Comparison of ENCODE assay signal across 8 cellular contexts in the genomic region with DNA sequence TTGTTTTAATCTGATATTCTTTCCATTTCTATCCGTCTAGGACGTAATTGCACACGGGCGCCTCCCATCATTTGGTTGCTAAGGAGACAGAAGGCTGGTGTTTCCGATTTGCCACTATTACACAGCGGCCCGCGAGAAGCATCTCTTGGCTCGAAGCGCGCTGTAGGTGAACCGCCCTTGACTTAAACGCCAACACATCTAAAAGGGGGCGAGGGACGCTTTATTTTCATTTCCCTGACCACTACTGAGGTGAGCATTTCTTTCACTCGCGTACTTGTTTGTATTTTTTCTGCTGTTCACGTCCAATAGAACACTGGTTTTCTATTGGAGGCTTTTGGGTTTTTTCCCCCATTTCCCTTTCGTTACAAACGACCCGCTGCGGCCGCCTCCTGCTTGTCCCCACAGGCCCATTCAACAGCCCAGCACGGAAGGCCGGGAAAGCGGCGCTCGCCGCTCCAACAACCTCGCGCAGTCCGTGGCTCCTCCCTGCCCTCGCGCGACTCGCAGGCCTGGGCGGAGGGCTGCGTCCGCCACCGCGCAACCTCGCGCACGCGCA. TPM values are rescaled to one million over a fixed set of nuclear protein-coding genes. Genes with fewer than 3 reads are reported as not detected.
DNase-seq lines count a peak whose midpoint lies in the region; ATAC-seq, FAIRE-seq and TF ChIP-seq lines count a peak whose summit lies in the region.

No MANE protein-coding gene starts in this region.

- peaks cover 11% of the 10 kb centered on the region for H3K36me3 Mint-ChIP-seq in T-helper 2 cell treated with Interferon-gamma antibody and Interleukin-4, amounts not matched to agents 5 μg/mL and 100 μg/mL, for 36 hours (ENCODE audit: low read depth)

- TF ChIP-seq RAD21 in K562 (CRISPR knock-in tag; conservative IDR thresholded peaks at IDR 0.05 in 1 of 2, IDR thresholded peaks at IDR 0.05 in 1 of 2): no peak

- TF ChIP-seq POLR2A in K562 (conservative IDR thresholded peaks at IDR 0.05): peak; percentile 91

- no peak for FAIRE-seq in K562 (lab: Jason Lieb, UNC)

- H3K27me3 ChIP-seq in K562 (ENCODE audit: control insufficient read depth in 2 of 2, insufficient read depth in 2 of 2, low read length in 2 of 2): no peaks in the 10 kb centered on the region
- H3K27me3 ChIP-seq in skeletal muscle tissue (ENCODE audit: control insufficient read depth in 3 of 3, insufficient read depth in 3 of 3, low read length in 3 of 3): no peaks in the 10 kb centered on the region

- H3K4me1 ChIP-seq in K562 (replicated peaks in 1 of 2; ENCODE audit: control insufficient read depth in 2 of 2, insufficient read depth in 2 of 2, low read length in 2 of 2) (peaks cover 32% of the 10 kb centered on the region in 2 experiments), skeletal muscle tissue (ENCODE audit: control insufficient read depth in 3 of 3, insufficient read depth in 3 of 3, low read length in 3 of 3) (peaks cover 28 to 34% (median 29%) of the 10 kb centered on the region in 3 donors)

- in situ Hi-C loops in K562 (cut with MboI): no loop called here

- POLR2A ChIA-PET in K562 (lab: Yijun Ruan, JAX): interaction anchor here (1.0 to 10.9 kb wide), 8 partner anchors 9 to 455 kb away, joined by 3 to 151 read pairs (median 4); a partner anchor contains a TSS

- no peaks in the 10 kb centered on the region for H3K9me3 Mint-ChIP-seq in T-helper 2 cell treated with Interferon-gamma antibody and Interleukin-4, amounts not matched to agents 5 μg/mL and 100 μg/mL, for 36 hours

- H3K4me3 ChIP-seq in K562 (peak overlapping the region; percentile 29), iPS-18c (ENCODE audit: insufficient read depth, low read depth, low read length) (peak overlapping the region; percentile 77), skeletal muscle tissue (ENCODE audit: low read length in 3 of 3) (peak overlapping the region; percentile 67 to 85 (median 71))

- H3K27me3 Mint-ChIP-seq in T-helper 2 cell treated with Interferon-gamma antibody and Interleukin-4, amounts not matched to agents 5 μg/mL and 100 μg/mL, for 36 hours (ENCODE audit: low read depth): no peaks in the 10 kb centered on the region

- H4K20me1 ChIP-seq in K562 (replicated peaks; ENCODE audit: control insufficient read depth, insufficient read depth, low read length): peaks cover 29% of the 10 kb centered on the region

- H3K9me1 ChIP-seq in K562 (ENCODE audit: control insufficient read depth, insufficient read depth, low read length): no peaks in the 10 kb centered on the region

- peak; percentile 21 for ATAC-seq in GM18499 (IDR thresholded peaks at IDR 0.05; ENCODE audit: insufficient read depth, unreplicated experiment)
- peak; percentile 63 for ATAC-seq in HG02610 (IDR thresholded peaks at IDR 0.05; ENCODE audit: unreplicated experiment)
- ATAC-seq in K562: peak; percentile 91

- peaks cover 44% of the 10 kb centered on the region for H3K79me2 ChIP-seq in K562 (ENCODE audit: control insufficient read depth, insufficient read depth, low read length)

- WGBS in K562 (ENCODE audit: insufficient coverage, low coverage, missing lambda C conversion rate): 3% methylated on average over 33 of the region's 45 CpGs

- peak; percentile 44 for DNase-seq in NCI-H1417 treated with DMSO at 0.1 percent for 48 hours (lab: John Stamatoyannopoulos, UW)
- DNase-seq in T-helper 2 cell treated with Interferon-gamma antibody and Interleukin-4, amounts not matched to agents 5 μg/mL and 100 μg/mL, for 36 hours (ENCODE audit: low spot score): peak; percentile 59
- peak; percentile 60 to 97 (median 86) for DNase-seq in K562 (ENCODE audit: extremely low read depth in 1 of 4, low spot score in 3 of 4)
- DNase-seq in retina: no peak

- peak overlapping the region; percentile 90 for H3K4me3 Mint-ChIP-seq in T-helper 2 cell treated with Interferon-gamma antibody and Interleukin-4, amounts not matched to agents 5 μg/mL and 100 μg/mL, for 36 hours

- H3K27ac ChIP-seq in K562 (ENCODE audit: extremely low read depth, low read depth, low read length): peak overlapping the region; percentile 64
- peak overlapping the region; percentile 71 for H3K27ac ChIP-seq in skeletal muscle tissue (ENCODE audit: low read depth, low read length)

- peak overlapping the region; percentile 91 for H3K4me2 ChIP-seq in K562 (ENCODE audit: insufficient read depth, low read length)

- H3K36me3 ChIP-seq in K562 (ENCODE audit: control insufficient read depth, insufficient read depth, low read length) (peaks cover 24% of the 10 kb centered on the region), skeletal muscle tissue (ENCODE audit: control insufficient read depth in 3 of 3, insufficient read depth in 3 of 3, low read length in 3 of 3) (no peaks in the 10 kb centered on the region)

- TF ChIP-seq CTCF in K562 (IDR thresholded peaks at IDR 0.05 in 2 of 3, conservative IDR thresholded peaks at IDR 0.05 in 1 of 3; ENCODE audit: insufficient read depth in 2 of 3, low read depth in 1 of 3, low read length in 3 of 3): no peak

- H3K9ac ChIP-seq in K562 (ENCODE audit: insufficient read depth in 1 of 2, low read depth in 2 of 2, low read length in 2 of 2): peak overlapping the region; percentile 71 to 86
- H3K9ac ChIP-seq in skeletal muscle tissue (ENCODE audit: low read depth in 1 of 3, low read length in 3 of 3): peak overlapping the region; percentile 78 to 82 (median 81)

- H2AFZ ChIP-seq in K562 (ENCODE audit: low read depth, low read length): peak overlapping the region; percentile 82

- peaks cover 37% of the 10 kb centered on the region for H3K4me1 Mint-ChIP-seq in T-helper 2 cell treated with Interferon-gamma antibody and Interleukin-4, amounts not matched to agents 5 μg/mL and 100 μg/mL, for 36 hours (ENCODE audit: low read depth)

- no peak for TF ChIP-seq EP300 in K562 (IDR thresholded peaks at IDR 0.05; ENCODE audit: low read length)

- intact Hi-C loops in K562 (cut with micrococcal nuclease): no loop called here

- BruUV-seq in K562 (replicated peaks; lab: Mats Ljungman, UMichigan): TSS peak; percentile 90

- CTCF ChIA-PET in K562 (lab: Yijun Ruan, JAX; ENCODE audit: low intra/inter-chr PET ratio): interaction anchor here (0.6 to 0.7 kb wide), 2 partner anchors 25 to 177 kb away, joined by 4 to 5 read pairs; no protein-coding TSS in a partner anchor

- peak overlapping the region; percentile 99 for H3K27ac Mint-ChIP-seq in T-helper 2 cell treated with Interferon-gamma antibody and Interleukin-4, amounts not matched to agents 5 μg/mL and 100 μg/mL, for 36 hours

- H3K9me3 ChIP-seq in K562 (replicated peaks; ENCODE audit: control insufficient read depth, insufficient read depth, low read depth, low read length) (no peaks in the 10 kb centered on the region; the same call in 1 of the 2 replicates), iPS-18c (ENCODE audit: control insufficient read depth, insufficient read depth, low read length) (no peaks in the 10 kb centered on the region), skeletal muscle tissue (ENCODE audit: control insufficient read depth in 3 of 3, low read length in 3 of 3) (no peaks in the 10 kb centered on the region)

TF ChIP-seq in K562, 482 proteins besides CTCF, POLR2A, EP300 and RAD21 (continues in another document):
- TF ChIP-seq, protein P1, sequence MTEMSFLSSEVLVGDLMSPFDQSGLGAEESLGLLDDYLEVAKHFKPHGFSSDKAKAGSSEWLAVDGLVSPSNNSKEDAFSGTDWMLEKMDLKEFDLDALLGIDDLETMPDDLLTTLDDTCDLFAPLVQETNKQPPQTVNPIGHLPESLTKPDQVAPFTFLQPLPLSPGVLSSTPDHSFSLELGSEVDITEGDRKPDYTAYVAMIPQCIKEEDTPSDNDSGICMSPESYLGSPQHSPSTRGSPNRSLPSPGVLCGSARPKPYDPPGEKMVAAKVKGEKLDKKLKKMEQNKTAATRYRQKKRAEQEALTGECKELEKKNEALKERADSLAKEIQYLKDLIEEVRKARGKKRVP (CRISPR knock-in tag; IDR thresholded peaks at IDR 0.05): no peak

RNA-seq across cellular contexts. Expression of a gene that starts 0.5 kb away (rescaled TPM):
- total RNA-seq in K562 (2011; cell fraction: chromatin; rRNA removed; ENCODE audit: low replicate concordance): 22.1 and 23.9 TPM in 2 replicates
- total RNA-seq in K562 (2011; cell fraction: nucleolus; rRNA removed): 25.7 and 28.6 TPM in 2 replicates
- 23.4 and 25.1 TPM in 2 replicates for total RNA-seq in K562 (2011; cell fraction: nucleoplasm; rRNA removed)
- total RNA-seq in K562 (2014; rRNA removed): 57.6 and 66.2 TPM in 2 replicates
- total RNA-seq in K562 (2014; rRNA removed; fragmentation: Illumina TruSeq; extraction: Trizol): 35.8 and 41.6 TPM in 2 replicates
- total RNA-seq in K562 (2015; rRNA removed; fragmentation: Illumina TruSeq; extraction: Trizol): 57.9 and 59.8 TPM in 2 replicates
- total RNA-seq in K562 (2021): 43.6 and 48.6 TPM in 2 replicates
- polyA plus RNA-seq in K562 (2011; rRNA removed): 38.9 and 44.1 TPM in 2 replicates
- polyA plus RNA-seq in K562 (2011; cell fraction: cytosol; rRNA removed): 48.7 and 64.2 TPM in 2 replicates
- 70.8 and 98.6 TPM in 2 replicates for polyA plus RNA-seq in K562 (2011; cell fraction: nucleus; rRNA removed)
- polyA plus RNA-seq in K562 (2012): 48.5 and 50.6 TPM in 2 replicates
- 52.1 and 63.6 TPM in 2 replicates for polyA plus RNA-seq in K562 (2014; fragmentation: Illumina TruSeq; extraction: Trizol)
- polyA plus RNA-seq in K562 (2014; fragmentation: Nextera tagmentation; extraction: Ambion mirVana): 10 to 100 TPM; 13.2 to 15.9 TPM
- 58.3 and 59.8 TPM in 2 replicates for polyA plus RNA-seq in K562 (2014; rRNA removed)
- polyA minus RNA-seq in K562 (2011; rRNA and poly(A)+ RNA removed): 32.3 and 38.6 TPM in 2 replicates
- polyA minus RNA-seq in K562 (2011; cell fraction: cytosol; rRNA and poly(A)+ RNA removed): 23.3 and 23.9 TPM in 2 replicates
- polyA minus RNA-seq in K562 (2011; cell fraction: nucleus; rRNA and poly(A)+ RNA removed): 36.5 and 48.5 TPM in 2 replicates
- total RNA-seq in skeletal muscle tissue: 27.7 TPM

RNA-seq across cellular contexts. Expression of a gene that starts 14.0 kb away (rescaled TPM):
- 0.07 and 0.16 TPM in 2 replicates for total RNA-seq in K562 (2011; cell fraction: chromatin; rRNA removed; ENCODE audit: low replicate concordance)
- total RNA-seq in K562 (2011; cell fraction: nucleolus; rRNA removed): under 0.01 TPM in 1 of 2 replicates, not detected in the other
- total RNA-seq in K562 (2011; cell fraction: nucleoplasm; rRNA removed): 0.07 TPM in 1 of 2 replicates, not detected in the other
- total RNA-seq in K562 (2014; rRNA removed): 0.04 and 0.09 TPM in 2 replicates
- 0.04 and 0.06 TPM in 2 replicates for total RNA-seq in K562 (2014; rRNA removed; fragmentation: Illumina TruSeq; extraction: Trizol)
- total RNA-seq in K562 (2015; rRNA removed; fragmentation: Illumina TruSeq; extraction: Trizol): 0.07 and 0.15 TPM in 2 replicates
- total RNA-seq in K562 (2021): 0.02 and 0.07 TPM in 2 replicates
- polyA plus RNA-seq in K562 (2011; rRNA removed): 0.03 and 0.09 TPM in 2 replicates
- 0.01 and 0.09 TPM in 2 replicates for polyA plus RNA-seq in K562 (2011; cell fraction: cytosol; rRNA removed)
- polyA plus RNA-seq in K562 (2011; cell fraction: nucleus; rRNA removed): 0.30 and 0.67 TPM in 2 replicates
- polyA plus RNA-seq in K562 (2012): 0.07 and 0.25 TPM in 2 replicates
- 0.03 and 0.06 TPM in 2 replicates for polyA plus RNA-seq in K562 (2014; fragmentation: Illumina TruSeq; extraction: Trizol)
- under 1 TPM; 0.01 to 0.03 TPM for polyA plus RNA-seq in K562 (2014; fragmentation: Nextera tagmentation; extraction: Ambion mirVana)
- 0.15 and 0.30 TPM in 2 replicates for polyA plus RNA-seq in K562 (2014; rRNA removed)
- 0.09 TPM in 1 of 2 replicates, not detected in the other for polyA minus RNA-seq in K562 (2011; rRNA and poly(A)+ RNA removed)
- not detected in 2 replicates for polyA minus RNA-seq in K562 (2011; cell fraction: cytosol; rRNA and poly(A)+ RNA removed)
- under 0.01 and 0.22 TPM in 2 replicates for polyA minus RNA-seq in K562 (2011; cell fraction: nucleus; rRNA and poly(A)+ RNA removed)
- 5.7 TPM for total RNA-seq in skeletal muscle tissue

Comparison
In these comparisons a context has a peak if more than half of its experiments do, and no peak if none do; other contexts are left out.
1. ATAC-seq: peak in every context shown above with its lines; median percentile 91 in K562; 63 in HG02610; 21 in GM18499.